Comparison of ENCODE assay signal across 9 cellular contexts in genomic region chr11:111514216-111515031, GRCh38. TPM values are rescaled to one million over a fixed set of nuclear protein-coding genes. Genes with fewer than 3 reads are reported as not detected.
A peak's percentile ranks its signal among the peaks of the same experiment; 100 is the strongest.
DNase-seq lines count a peak whose midpoint lies in the region; ATAC-seq and TF ChIP-seq lines count a peak whose summit lies in the region.
"Had no signal": no experiment of that assay in that cellular context is flagged by ENCODE, and none has a peak within 500 bp of the region (broad histone marks: within the 10 kb centered on the region; RNA-seq: fewer than 3 reads in every experiment).

Gene HOATZ, plus strand, starts transcription at chr11:111514778. Its CDS starts 7 bp downstream, at chr11:111514785.

- 56% methylated on average over 31 of the region's 39 CpGs for WGBS in SK-N-SH (ENCODE audit: low lambda C conversion rate)

- no peak within 1 kb of the TSS for H3K9ac ChIP-seq in SK-N-SH

- H3K9me3 ChIP-seq in HEK293 (ENCODE audit: control insufficient read depth, insufficient read depth, low read depth, low read length) (no peaks in the 10 kb centered on the region), SK-N-SH (no peaks in the 10 kb centered on the region)

- H3K4me1 ChIP-seq in HEK293 (ENCODE audit: control insufficient read depth, insufficient read depth, low read length), result no peaks in the 10 kb centered on the region
- peaks cover 11 to 15% of the 10 kb centered on the region in 2 experiments; a peak in 3 of 4 replicates for H3K4me1 ChIP-seq in SK-N-SH (ENCODE audit: control insufficient read depth in 1 of 2, insufficient read depth in 2 of 2, low read depth in 1 of 2, low read length in 1 of 2)

- H2AFZ ChIP-seq in SK-N-SH (ENCODE audit: low read depth), result peak within 1 kb of the TSS; percentile 20; the same call in 1 of the 2 replicates

- CTCF ChIA-PET in HEK293 (lab: Yijun Ruan, JAX), result interaction anchor here (1.1 kb wide), 1 partner anchor 38 kb away, joined by 3 read pairs; no protein-coding TSS in a partner anchor
- CTCF ChIA-PET in SK-N-SH (lab: Yijun Ruan, JAX), result interaction anchor here (0.7 to 1.3 kb wide), 6 partner anchors 11 to 60 kb away, joined by 3 to 5 read pairs (median 4); no protein-coding TSS in a partner anchor

- TF ChIP-seq EP300 in SK-N-SH (IDR thresholded peaks at IDR 0.05; ENCODE audit: borderline replicate concordance in 1 of 2, low read depth in 1 of 2, low read length in 1 of 2), result no peak

- no peaks in the 10 kb centered on the region for H3K79me2 ChIP-seq in SK-N-SH (ENCODE audit: insufficient read depth)

- peaks cover 6% of the 10 kb centered on the region for H3F3A ChIP-seq in SK-N-SH (replicated peaks; ENCODE audit: insufficient read depth)

- TF ChIP-seq CTCF in HEK293 (tag by site-specific recombination; IDR thresholded peaks at IDR 0.05), result no peak
- TF ChIP-seq CTCF in SK-N-SH (IDR thresholded peaks at IDR 0.05), result 0 out of 2 replicates have a peak, but pooled peaks have one; percentile 13

- H3K9me2 ChIP-seq in SK-N-SH, result no peaks in the 10 kb centered on the region

- no peak for TF ChIP-seq RAD21 in SK-N-SH (IDR thresholded peaks at IDR 0.05; ENCODE audit: low read length)

- H3K36me3 ChIP-seq in HEK293 (ENCODE audit: control insufficient read depth in 2 of 2, insufficient read depth in 1 of 2, low read length in 2 of 2) (no peaks in the 10 kb centered on the region), SK-N-SH (replicated peaks in 1 of 2; ENCODE audit: control insufficient read depth in 1 of 2, insufficient read depth in 2 of 2, low read length in 1 of 2) (no peaks in the 10 kb centered on the region)

- H3K27me3 ChIP-seq in SK-N-SH (ENCODE audit: insufficient read depth), result no peaks in the 10 kb centered on the region

- POLR2A ChIA-PET in HEK293 (lab: Yijun Ruan, JAX), result no interaction called here
- POLR2A ChIA-PET in SK-N-SH (lab: Yijun Ruan, JAX), result no interaction called here

- H3K4me3 ChIP-seq in HEK293 (ENCODE audit: low read depth, low read length) (no peak within 1 kb of the TSS), SK-N-SH (ENCODE audit: low read depth in 2 of 2, low read length in 1 of 2) (peak within 1 kb of the TSS in 1 of 2 experiments; percentile 48; a peak in 2 of 4 replicates)

- H3K4me2 ChIP-seq in SK-N-SH, result 0 out of 2 replicates have a peak within 1 kb of the TSS, but pooled peaks have one; percentile 2

- H4K20me1 ChIP-seq in SK-N-SH (ENCODE audit: insufficient read depth), result no peaks in the 10 kb centered on the region

- ATAC-seq in HG02885 (IDR thresholded peaks at IDR 0.05; ENCODE audit: poor library complexity, unreplicated experiment) (no peak), HG03135 (IDR thresholded peaks at IDR 0.05; ENCODE audit: unreplicated experiment) (no peak)

- H3K27ac ChIP-seq in HEK293 (ENCODE audit: extremely low read depth, low read depth, low read length), result no peak within 1 kb of the TSS
- H3K27ac ChIP-seq in SK-N-SH (ENCODE audit: low read depth in 2 of 2, low read length in 1 of 2), result peak within 1 kb of the TSS in 1 of 2 experiments; percentile 41; a peak in 3 of 4 replicates
- H3K27ac ChIP-seq: skin epidermis had no signal

- DNase-seq in SK-N-SH, result peak; percentile 63
- peak; percentile 9 to 19 for DNase-seq in erythroblast (lab: John Stamatoyannopoulos, UW)
- DNase-seq in pons (ENCODE audit: low spot score), result peak; percentile 31
- no peak for DNase-seq in SHP77 treated with DMSO at 0.1 percent for 48 hours (lab: John Stamatoyannopoulos, UW)
- no peak for DNase-seq in UCSD-AML1 (lab: John Stamatoyannopoulos, UW; ENCODE audit: unreplicated experiment)

- no peak for TF ChIP-seq POLR2A in erythroblast (IDR thresholded peaks at IDR 0.05; ENCODE audit: low read length)

TF ChIP-seq in HEK293, 187 proteins besides CTCF, POLR2A, EP300 and RAD21 (continues in another document):
- TF ChIP-seq ZNF501 (tag by site-specific recombination; IDR thresholded peaks at IDR 0.05), result no peak
- TF ChIP-seq, protein P1, sequence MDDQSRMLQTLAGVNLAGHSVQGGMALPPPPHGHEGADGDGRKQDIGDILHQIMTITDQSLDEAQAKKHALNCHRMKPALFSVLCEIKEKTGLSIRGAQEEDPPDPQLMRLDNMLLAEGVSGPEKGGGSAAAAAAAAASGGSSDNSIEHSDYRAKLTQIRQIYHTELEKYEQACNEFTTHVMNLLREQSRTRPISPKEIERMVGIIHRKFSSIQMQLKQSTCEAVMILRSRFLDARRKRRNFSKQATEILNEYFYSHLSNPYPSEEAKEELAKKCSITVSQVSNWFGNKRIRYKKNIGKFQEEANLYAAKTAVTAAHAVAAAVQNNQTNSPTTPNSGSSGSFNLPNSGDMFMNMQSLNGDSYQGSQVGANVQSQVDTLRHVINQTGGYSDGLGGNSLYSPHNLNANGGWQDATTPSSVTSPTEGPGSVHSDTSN (CRISPR knock-in tag; IDR thresholded peaks at IDR 0.05), result no peak
- TF ChIP-seq ZNF561 (tag by site-specific recombination; IDR thresholded peaks at IDR 0.05; ENCODE audit: borderline replicate concordance), result no peak
- TF ChIP-seq ZNF701 (tag by site-specific recombination; IDR thresholded peaks at IDR 0.05), result no peak
- TF ChIP-seq ZNF639 (tag by site-specific recombination; IDR thresholded peaks at IDR 0.05), result no peak
- TF ChIP-seq ZNF404 (tag by site-specific recombination; IDR thresholded peaks at IDR 0.05), result no peak
- TF ChIP-seq ZBTB20 (tag by site-specific recombination; IDR thresholded peaks at IDR 0.05), result no peak
- TF ChIP-seq TRIM28 (IDR thresholded peaks at IDR 0.05; ENCODE audit: borderline replicate concordance, low read length), result no peak
- TF ChIP-seq ZNF239 (tag by site-specific recombination; IDR thresholded peaks at IDR 0.05), result no peak
- no peak for TF ChIP-seq MEIS1 (CRISPR knock-in tag; IDR thresholded peaks at IDR 0.05; ENCODE audit: borderline replicate concordance)

TF ChIP-seq in SK-N-SH, 30 proteins besides CTCF, POLR2A, EP300 and RAD21 (continues in another document):
- TF ChIP-seq RFX5 (IDR thresholded peaks at IDR 0.05; ENCODE audit: low read length), result no peak
- TF ChIP-seq YY1 (IDR thresholded peaks at IDR 0.05; ENCODE audit: low read depth), result no peak
- TF ChIP-seq, protein P2, sequence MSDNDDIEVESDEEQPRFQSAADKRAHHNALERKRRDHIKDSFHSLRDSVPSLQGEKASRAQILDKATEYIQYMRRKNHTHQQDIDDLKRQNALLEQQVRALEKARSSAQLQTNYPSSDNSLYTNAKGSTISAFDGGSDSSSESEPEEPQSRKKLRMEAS (IDR thresholded peaks at IDR 0.05; ENCODE audit: low read depth), result no peak
- no peak for TF ChIP-seq ELF1 (IDR thresholded peaks at IDR 0.05)
- TF ChIP-seq MEF2A (IDR thresholded peaks at IDR 0.05; ENCODE audit: borderline replicate concordance, low read depth), result no peak
- TF ChIP-seq EZH2phosphoT487 (IDR thresholded peaks at IDR 0.05; ENCODE audit: borderline replicate concordance, low read depth), result no peak
- TF ChIP-seq POLR2AphosphoS5 (IDR thresholded peaks at IDR 0.05; ENCODE audit: low read depth, low read length), result no peak
- no peak for TF ChIP-seq NRF1 (IDR thresholded peaks at IDR 0.05; ENCODE audit: low read depth, low read length)
- TF ChIP-seq, protein P3, sequence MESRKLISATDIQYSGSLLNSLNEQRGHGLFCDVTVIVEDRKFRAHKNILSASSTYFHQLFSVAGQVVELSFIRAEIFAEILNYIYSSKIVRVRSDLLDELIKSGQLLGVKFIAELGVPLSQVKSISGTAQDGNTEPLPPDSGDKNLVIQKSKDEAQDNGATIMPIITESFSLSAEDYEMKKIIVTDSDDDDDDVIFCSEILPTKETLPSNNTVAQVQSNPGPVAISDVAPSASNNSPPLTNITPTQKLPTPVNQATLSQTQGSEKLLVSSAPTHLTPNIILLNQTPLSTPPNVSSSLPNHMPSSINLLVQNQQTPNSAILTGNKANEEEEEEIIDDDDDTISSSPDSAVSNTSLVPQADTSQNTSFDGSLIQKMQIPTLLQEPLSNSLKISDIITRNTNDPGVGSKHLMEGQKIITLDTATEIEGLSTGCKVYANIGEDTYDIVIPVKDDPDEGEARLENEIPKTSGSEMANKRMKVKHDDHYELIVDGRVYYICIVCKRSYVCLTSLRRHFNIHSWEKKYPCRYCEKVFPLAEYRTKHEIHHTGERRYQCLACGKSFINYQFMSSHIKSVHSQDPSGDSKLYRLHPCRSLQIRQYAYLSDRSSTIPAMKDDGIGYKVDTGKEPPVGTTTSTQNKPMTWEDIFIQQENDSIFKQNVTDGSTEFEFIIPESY (IDR thresholded peaks at IDR 0.05; ENCODE audit: borderline replicate concordance, low read depth), result no peak
- TF ChIP-seq FOXM1 (IDR thresholded peaks at IDR 0.05; ENCODE audit: low read depth), result no peak
- no peak for TF ChIP-seq TEAD4 (IDR thresholded peaks at IDR 0.05; ENCODE audit: borderline replicate concordance, insufficient read depth)
- no peak for TF ChIP-seq JUND (IDR thresholded peaks at IDR 0.05)
- TF ChIP-seq FOSL2 (IDR thresholded peaks at IDR 0.05; ENCODE audit: borderline replicate concordance, low read depth), result no peak
- TF ChIP-seq GATA2 (CRISPR knock-in tag; IDR thresholded peaks at IDR 0.05), result no peak
- no peak for TF ChIP-seq REST (IDR thresholded peaks at IDR 0.05; ENCODE audit: low read depth, low read length)

RNA-seq across cellular contexts. Expression of gene HOATZ, which starts in this region (rescaled TPM):
- polyA plus RNA-seq in SK-N-SH (2012; rRNA removed), result 4.4 and 4.9 TPM in 2 replicates
- 5.8 and 6.8 TPM in 2 replicates for polyA plus RNA-seq in SK-N-SH (2012; cell fraction: cytosol; rRNA removed)
- 2.7 and 3.8 TPM in 2 replicates for polyA plus RNA-seq in SK-N-SH (2012; cell fraction: nucleus; rRNA removed)

Comparison
In these comparisons a context has a peak if more than half of its experiments do, and no peak if none do; other contexts are left out.
1. DNase-seq: peak in SK-N-SH (single experiment), erythroblast (2 of 2) and pons (single experiment); none in SHP77 treated with DMSO at 0.1 percent for 48 hours (single experiment) and UCSD-AML1 (single experiment).
2. Of the 4 proteins assayed by ChIP-seq in both HEK293 and SK-N-SH: peak only in HEK293: none; only in SK-N-SH: CTCF; in both: none; in neither: 3.